Comparison of ENCODE assay signal across 22 cellular contexts in the genomic region with DNA sequence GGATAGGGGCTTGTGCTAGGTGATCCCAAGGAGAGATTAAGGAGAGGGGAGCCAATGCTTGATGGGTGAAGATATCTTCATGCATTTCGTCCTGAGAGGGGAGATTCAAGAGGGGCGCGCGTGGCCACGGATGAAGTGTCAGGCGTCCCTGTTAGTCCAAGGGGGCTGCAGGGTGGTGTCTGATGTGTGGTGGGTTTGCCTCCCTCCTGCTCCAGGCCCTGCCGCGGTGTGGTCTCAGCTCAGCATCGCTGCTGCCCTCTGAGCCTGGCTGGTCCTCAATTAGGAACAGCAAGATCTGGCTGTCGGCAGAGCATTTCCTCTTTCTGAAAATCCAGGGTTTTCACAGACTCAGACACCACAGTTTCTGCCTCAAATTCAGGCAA.
DNase-seq lines count a peak whose midpoint lies in the region; ATAC-seq and TF ChIP-seq lines count a peak whose summit lies in the region.
"Had no signal": no experiment of that assay in that cellular context is flagged by ENCODE, and none has a peak within 500 bp of the region (broad histone marks: within the 10 kb centered on the region; RNA-seq: fewer than 3 reads in every experiment).

No MANE protein-coding gene starts in this region.

- no peak overlapping the region for H3K27ac Mint-ChIP-seq in activated CD4-positive, alpha-beta T cell treated with anti-CD3 and anti-CD28 coated beads, Interleukin-2, amount 10 ng/mL, durations not matched to agents 24 days and 14 days
- H3K27ac Mint-ChIP-seq in osteocyte (ENCODE audit: unreplicated experiment): no peak overlapping the region
- no peak overlapping the region for H3K27ac Mint-ChIP-seq in progenitor cell of endocrine pancreas
- H3K27ac Mint-ChIP-seq: B cell; CD8-positive, alpha-beta T cell; GM23338; HFFc6; IgD-negative memory B cell had no signal

- H3K27me3 ChIP-seq in esophagus muscularis mucosa: no peaks in the 10 kb centered on the region
- H3K27me3 ChIP-seq: BLaER1 treated with 17β-estradiol and CSF1 and Interleukin-3, amounts not matched to agents 10 nM and 100 nM had no signal

- no peak overlapping the region for H3K27ac ChIP-seq in esophagus muscularis mucosa (replicated peaks in 1 of 4)
- H3K27ac ChIP-seq: BLaER1 treated with 17β-estradiol and CSF1 and Interleukin-3, amounts not matched to agents 10 nM and 100 nM had no signal

- peaks cover 3 to 18% (median 6%) of the 10 kb centered on the region in 4 donors for H3K4me1 ChIP-seq in esophagus muscularis mucosa

- peaks cover 7% of the 10 kb centered on the region for H3K9me3 Mint-ChIP-seq in activated CD4-positive, alpha-beta T cell treated with anti-CD3 and anti-CD28 coated beads, Interleukin-2, amount 10 ng/mL, durations not matched to agents 24 days and 14 days
- H3K9me3 Mint-ChIP-seq in osteocyte (ENCODE audit: unreplicated experiment): peaks cover 3% of the 10 kb centered on the region
- H3K9me3 Mint-ChIP-seq in progenitor cell of endocrine pancreas (ENCODE audit: low read depth): peaks cover 12% of the 10 kb centered on the region
- H3K9me3 Mint-ChIP-seq: CD8-positive, alpha-beta T cell; HFFc6 had no signal

- no peaks in the 10 kb centered on the region for H3K36me3 Mint-ChIP-seq in activated CD4-positive, alpha-beta T cell treated with anti-CD3 and anti-CD28 coated beads, Interleukin-2, amount 10 ng/mL, durations not matched to agents 24 days and 14 days (ENCODE audit: low read depth)
- H3K36me3 Mint-ChIP-seq in osteocyte (ENCODE audit: unreplicated experiment) (no peaks in the 10 kb centered on the region), progenitor cell of endocrine pancreas (ENCODE audit: insufficient read depth) (peaks cover 1% of the 10 kb centered on the region)
- H3K36me3 Mint-ChIP-seq: CD8-positive, alpha-beta T cell; IgD-negative memory B cell had no signal

- no peaks in the 10 kb centered on the region for H3K36me3 ChIP-seq in esophagus muscularis mucosa
- H3K36me3 ChIP-seq: BLaER1 treated with 17β-estradiol and CSF1 and Interleukin-3, amounts not matched to agents 10 nM and 100 nM had no signal

- intact Hi-C loops in activated CD4-positive, alpha-beta T cell treated with anti-CD3 and anti-CD28 coated beads, Interleukin-2, amount 10 ng/mL, durations not matched to agents 24 days and 14 days (cut with micrococcal nuclease): no loop called here
- intact Hi-C loops in esophagus muscularis mucosa (cut with DNase I): no loop called here

- H3K4me3 ChIP-seq in esophagus muscularis mucosa: no peak overlapping the region
- H3K4me3 ChIP-seq: BLaER1 treated with 17β-estradiol and CSF1 and Interleukin-3, amounts not matched to agents 10 nM and 100 nM; GM12878; GM23338 had no signal

- H3K4me3 Mint-ChIP-seq in activated CD4-positive, alpha-beta T cell treated with anti-CD3 and anti-CD28 coated beads, Interleukin-2, amount 10 ng/mL, durations not matched to agents 24 days and 14 days: no peak overlapping the region
- H3K4me3 Mint-ChIP-seq in osteocyte (ENCODE audit: unreplicated experiment) (no peak overlapping the region), progenitor cell of endocrine pancreas (ENCODE audit: low read depth) (no peak overlapping the region)
- H3K4me3 Mint-ChIP-seq: B cell; CD8-positive, alpha-beta T cell; GM23338; HFFc6; IgD-negative memory B cell had no signal

- H3K27me3 Mint-ChIP-seq in activated CD4-positive, alpha-beta T cell treated with anti-CD3 and anti-CD28 coated beads, Interleukin-2, amount 10 ng/mL, durations not matched to agents 24 days and 14 days: peaks cover 11% of the 10 kb centered on the region
- peaks cover 8% of the 10 kb centered on the region for H3K27me3 Mint-ChIP-seq in osteocyte (ENCODE audit: unreplicated experiment)
- peaks cover 9% of the 10 kb centered on the region for H3K27me3 Mint-ChIP-seq in progenitor cell of endocrine pancreas

- TF ChIP-seq CTCF in esophagus muscularis mucosa (IDR thresholded peaks at IDR 0.05) (no peak), osteocyte (IDR thresholded peaks at IDR 0.05) (no peak), progenitor cell of endocrine pancreas (IDR thresholded peaks at IDR 0.05; ENCODE audit: unreplicated experiment) (no peak)

- WGBS in esophagus muscularis mucosa: 84% methylated on average over 10 of the region's 10 CpGs

- TF ChIP-seq EP300 in esophagus muscularis mucosa (IDR thresholded peaks at IDR 0.05): no peak

- H3K4me1 Mint-ChIP-seq in activated CD4-positive, alpha-beta T cell treated with anti-CD3 and anti-CD28 coated beads, Interleukin-2, amount 10 ng/mL, durations not matched to agents 24 days and 14 days: no peaks in the 10 kb centered on the region
- peaks cover 11% of the 10 kb centered on the region for H3K4me1 Mint-ChIP-seq in osteocyte (ENCODE audit: unreplicated experiment)
- peaks cover 8% of the 10 kb centered on the region for H3K4me1 Mint-ChIP-seq in progenitor cell of endocrine pancreas (ENCODE audit: low read depth)
- H3K4me1 Mint-ChIP-seq: B cell, IgD-negative memory B cell had no signal

- DNase-seq in activated CD4-positive, alpha-beta T cell treated with anti-CD3 and anti-CD28 coated beads, Interleukin-2, amount 10 ng/mL, durations not matched to agents 24 days and 14 days: peak; percentile 28
- no peak for DNase-seq in activated CD4-positive, alpha-beta T cell treated with anti-CD3 and anti-CD28 coated beads for 1 hour
- DNase-seq in esophagus muscularis mucosa (ENCODE audit: extremely low spot score) (peak; percentile 45), osteocyte (ENCODE audit: extremely low spot score, unreplicated experiment) (peak; percentile 72), anterior cingulate cortex (lab: John Stamatoyannopoulos, UW) (no peak), progenitor cell of endocrine pancreas (ENCODE audit: low spot score, unreplicated experiment) (no peak), DMS153 (lab: John Stamatoyannopoulos, UW) (no peak)
- DNase-seq: 8988T, Calu3, DMS53, DND-41, EL, HFFc6 had no signal

- no peaks in the 10 kb centered on the region for H3K9me3 ChIP-seq in esophagus muscularis mucosa

- no peak for ATAC-seq in GM21737 (IDR thresholded peaks at IDR 0.05; ENCODE audit: unreplicated experiment)
- ATAC-seq: CD8-positive, alpha-beta T cell; GM12878; GM23338; HCT116; HepG2 had no signal

- no peak for TF ChIP-seq POLR2A in esophagus muscularis mucosa (IDR thresholded peaks at IDR 0.05; ENCODE audit: low read depth)

Comparison
In these comparisons a context has a peak if more than half of its experiments do, and no peak if none do; other contexts are left out.
1. DNase-seq: peak in activated CD4-positive, alpha-beta T cell treated with anti-CD3 and anti-CD28 coated beads, Interleukin-2, amount 10 ng/mL, durations not matched to agents 24 days and 14 days (single experiment), esophagus muscularis mucosa (single experiment) and osteocyte (single experiment); none in activated CD4-positive, alpha-beta T cell treated with anti-CD3 and anti-CD28 coated beads for 1 hour (single experiment), anterior cingulate cortex (0 of 58), progenitor cell of endocrine pancreas (single experiment) and DMS153 (single experiment).